Comparison of ENCODE assay signal across 33 cellular contexts in genomic region chr18:72940509-72940908, GRCh38.
"Had no signal": no experiment of that assay in that cellular context is flagged by ENCODE, and none has a peak within 500 bp of the region (broad histone marks: within the 10 kb centered on the region; RNA-seq: fewer than 3 reads in every experiment).

No MANE protein-coding gene starts in this region.

- DNase-seq: activated CD4-positive, alpha-beta memory T cell treated with anti-CD3 and anti-CD28 coated beads, Interleukin-2, amount 10 ng/mL, durations not matched to agents 7 days and 5 days; activated CD4-positive, alpha-beta T cell treated with anti-CD3 and anti-CD28 coated beads for 1 hour; activated CD4-positive, alpha-beta T cell treated with anti-CD3 and anti-CD28 coated beads for 36 hours; activated CD4-positive, alpha-beta T cell treated with anti-CD3 and anti-CD28 coated beads for 48 hours; activated CD4-positive, alpha-beta T cell treated with anti-CD3 and anti-CD28 coated beads, Interleukin-2, amount 50 U/mL, for 1 hour; activated CD4-positive, alpha-beta T cell treated with anti-CD3 and anti-CD28 coated beads, Interleukin-2, amount 50 U/mL, for 4 hours; activated CD4-positive, CD25-positive, alpha-beta regulatory T cell; activated CD8-positive, alpha-beta memory T cell treated with anti-CD3 and anti-CD28 coated beads for 24 hours; activated CD8-positive, alpha-beta memory T cell treated with anti-CD3 and anti-CD28 coated beads, Interleukin-2, amount 10 ng/mL, durations not matched to agents 7 days and 5 days; activated CD8-positive, alpha-beta memory T cell treated with anti-CD3 and anti-CD28 coated beads, Interleukin-2, amount 50 U/mL, for 48 hours; activated CD8-positive, alpha-beta T cell treated with anti-CD3 and anti-CD28 coated beads, Interleukin-2, amount 10 ng/mL, durations not matched to agents 7 days and 5 days; activated effector memory CD4-positive, alpha-beta T cell treated with Interleukin-2 at 50 U/mL for 16 hours; activated gamma-delta T cell; activated naive CD4-positive, alpha-beta T cell treated with anti-CD3 and anti-CD28 coated beads, Interleukin-2, amount 10 ng/mL, durations not matched to agents 7 days and 5 days; activated naive CD4-positive, alpha-beta T cell treated with Interleukin-2 at 50 U/mL for 16 hours; activated naive CD8-positive, alpha-beta T cell treated with anti-CD3 and anti-CD28 coated beads, Interleukin-2, amount 10 ng/mL, durations not matched to agents 7 days and 5 days; activated naive CD8-positive, alpha-beta T cell treated with anti-CD3 and anti-CD28 coated beads, Interleukin-2, amount 50 U/mL, for 24 hours; activated T-cell treated with anti-CD3 and anti-CD28 coated beads, Interleukin-2, amount 50 U/mL, for 24 hours; activated T-cell treated with anti-CD3 and anti-CD28 coated beads, Interleukin-2, amount 50 U/mL, for 48 hours; amygdala; anterior cingulate cortex; caudate nucleus; cerebellar nuclear complex; T-helper 1 cell; T-helper 2 cell; T-helper 9 cell; WERI-Rb-1 had no signal

- H3K27me3 ChIP-seq: ascending aorta, cardiac muscle cell had no signal

- FAIRE-seq: bronchial epithelial cell, TTC549 had no signal

- H3K9me3 ChIP-seq: ascending aorta had no signal

- H3K36me3 ChIP-seq: ascending aorta, cardiac muscle cell, WERI-Rb-1 had no signal

- H3K27ac ChIP-seq: ascending aorta, cardiac muscle cell, WERI-Rb-1 had no signal

- H3K4me3 ChIP-seq: ascending aorta, cardiac muscle cell had no signal

- ATAC-seq: activated CD4-positive, alpha-beta T cell treated with anti-CD3 and anti-CD28 coated beads for 36 hours; activated CD4-positive, CD25-positive, alpha-beta regulatory T cell treated with anti-CD3 and anti-CD28 coated beads, Interleukin-2, amount 50 U/mL, for 24 hours; activated CD8-positive, alpha-beta memory T cell treated with anti-CD3 and anti-CD28 coated beads, Interleukin-2, amount 10 ng/mL, durations not matched to agents 7 days and 5 days; activated CD8-positive, alpha-beta T cell treated with anti-CD3 and anti-CD28 coated beads, Interleukin-2, amount 10 ng/mL, durations not matched to agents 7 days and 5 days; activated naive CD8-positive, alpha-beta T cell treated with anti-CD3 and anti-CD28 coated beads, Interleukin-2, amount 50 U/mL, for 24 hours; WTC11 had no signal

- H3K4me1 ChIP-seq: ascending aorta had no signal
